1 cellular context compared by ENCODE assay signal in the genomic region with DNA sequence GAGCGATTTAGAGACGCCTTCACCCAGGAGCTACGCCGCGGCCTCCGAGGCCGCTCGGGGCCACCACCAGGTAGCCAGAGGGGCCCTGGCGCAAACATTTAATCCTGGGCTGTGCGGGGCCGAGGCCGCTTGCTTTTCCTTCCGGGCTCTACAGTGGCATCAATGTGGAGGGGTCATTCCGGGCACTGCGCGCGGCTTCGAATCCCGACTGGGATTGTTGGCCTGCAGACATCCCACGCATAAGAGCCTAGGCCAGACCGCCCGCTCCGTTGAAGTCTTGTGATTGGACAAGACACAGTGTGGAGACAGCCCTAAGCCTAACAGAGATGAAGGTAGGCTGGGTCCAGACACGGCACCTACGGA.
TF ChIP-seq lines count a peak whose summit lies in the region.

No MANE protein-coding gene starts in this region.

TF ChIP-seq in HEK293, 187 proteins besides CTCF, POLR2A, EP300 and RAD21 (continued from another document):
- peak; percentile 6; the same call in 1 of the 2 replicates for TF ChIP-seq ZNF335 (tag by site-specific recombination; conservative IDR thresholded peaks at IDR 0.05)
- TF ChIP-seq HOXC10 (CRISPR knock-in tag; IDR thresholded peaks at IDR 0.05): 0 out of 2 replicates have a peak, but pooled peaks have one; percentile 11
